Comparison of ENCODE assay signal across 8 cellular contexts in the genomic region with DNA sequence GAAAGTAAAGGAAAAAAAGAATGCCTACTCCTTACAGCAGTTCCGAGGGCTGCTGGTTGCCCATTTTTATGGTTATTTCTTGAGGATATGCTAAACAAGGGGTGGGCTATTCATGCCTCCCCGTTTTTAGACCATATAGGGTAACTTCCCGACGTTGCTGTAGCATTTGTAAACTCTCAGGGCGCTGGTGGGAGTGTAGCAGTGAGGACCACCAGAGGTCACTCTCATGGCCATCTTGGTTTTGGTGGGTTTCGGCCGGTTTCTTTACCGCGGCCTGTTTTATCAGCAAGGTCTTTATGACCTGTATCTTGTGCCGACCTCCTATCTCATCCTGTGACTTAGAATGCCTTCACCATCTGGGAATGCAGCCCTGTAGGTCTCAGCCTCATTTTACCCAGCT. TPM values are rescaled to one million over a fixed set of nuclear protein-coding genes. Genes with fewer than 3 reads are reported as not detected.
DNase-seq lines count a peak whose midpoint lies in the region; ATAC-seq, FAIRE-seq and TF ChIP-seq lines count a peak whose summit lies in the region.
"Not testable (repeated sequence)": the region's sequence is repeated elsewhere in the genome, so short reads cannot be mapped to it uniquely, and the experiment has no call there.
"Had no signal": no experiment of that assay in that cellular context is flagged by ENCODE, and none has a peak within 500 bp of the region (broad histone marks: within the 10 kb centered on the region; RNA-seq: fewer than 3 reads in every experiment).

No MANE protein-coding gene starts in this region.

- H3K4me1 ChIP-seq in HUES6 (ENCODE audit: control insufficient read depth, insufficient read depth, low read length) (peaks cover 19% of the 10 kb centered on the region), H1 (replicated peaks in 1 of 4; ENCODE audit: control insufficient read depth in 3 of 4, insufficient read depth in 4 of 4, low read length in 3 of 4) (peaks cover 8 to 16% (median 15%) of the 10 kb centered on the region in 4 experiments)

- not testable (repeated sequence) for H2BK15ac ChIP-seq in H1 (ENCODE audit: low read length)

- not testable (repeated sequence) for H3K9me3 Mint-ChIP-seq in CD4-positive, alpha-beta T cell; WTC11; activated T-helper 1 cell treated with anti-CD3 and anti-CD28 coated beads, Interleukin-12 subunit alpha, Interleukin-12 subunit beta, Interleukin-2, Interleukin-4 antibody, amounts not matched to agents 30 ng/mL and 10 ng/mL and 1 ng/mL, durations not matched to agents 14 hours and 24 hours and 36 hours; mesothelial cell of epicardium; neural crest cell

- peak overlapping the region; percentile 26; the same call in 1 of the 2 replicates for H2BK5ac ChIP-seq in H1 (ENCODE audit: low read depth, low read length)

- not testable (repeated sequence) for H3K36me3 ChIP-seq in HUES6 (ENCODE audit: control insufficient read depth, insufficient read depth, low read length); H1 (ENCODE audit: control insufficient read depth in 2 of 4, insufficient read depth in 4 of 4, low read length in 3 of 4)

- H2BK20ac ChIP-seq in H1 (ENCODE audit: low read length): 0 out of 2 replicates have a peak overlapping the region, but pooled peaks have one; percentile 43

- 34% methylated on average over 10 of the region's 10 CpGs; no CpG with 5 or more reads in 1 of the 2 experiments for WGBS in H1 (ENCODE audit: extremely low coverage in 1 of 2, insufficient coverage in 1 of 2, insufficient read length in 1 of 2, insufficient replicate concordance in 2 of 2, low coverage in 1 of 2, low lambda C conversion rate in 2 of 2, missing lambda C conversion rate in 1 of 2), 2 experiments

- H3K9ac ChIP-seq in HUES6 (ENCODE audit: low read length); H1 (replicated peaks in 1 of 4; ENCODE audit: extremely low read depth in 1 of 4, low read depth in 3 of 4, low read length in 3 of 4): not testable (repeated sequence)

- not testable (repeated sequence) for H3K79me2 ChIP-seq in H1 (ENCODE audit: control insufficient read depth in 1 of 2, insufficient read depth in 2 of 2, low read length in 2 of 2)

- DNase-seq in CD4-positive, alpha-beta T cell; activated T-helper 1 cell treated with anti-CD3 and anti-CD28 coated beads, Interleukin-12 subunit alpha, Interleukin-12 subunit beta, Interleukin-2, Interleukin-4 antibody, amounts not matched to agents 30 ng/mL and 10 ng/mL and 1 ng/mL, durations not matched to agents 14 hours and 24 hours and 36 hours (ENCODE audit: low spot score); mesothelial cell of epicardium (ENCODE audit: low spot score in 2 of 2, unreplicated experiment in 2 of 2); neural crest cell (ENCODE audit: low read depth, low spot score): not testable (repeated sequence)
- DNase-seq in WTC11 (ENCODE audit: low spot score) (peak; percentile 32), H1 (ENCODE audit: low read depth in 1 of 2, low spot score in 2 of 2) (peak in 1 of 2 experiments; percentile 62)

- H2BK120ac ChIP-seq in H1 (replicated peaks; ENCODE audit: low read depth, low read length): not testable (repeated sequence)

- intact Hi-C loops in CD4-positive, alpha-beta T cell (cut with DNase I, micrococcal nuclease); activated T-helper 1 cell treated with anti-CD3 and anti-CD28 coated beads, Interleukin-12 subunit alpha, Interleukin-12 subunit beta, Interleukin-2, Interleukin-4 antibody, amounts not matched to agents 30 ng/mL and 10 ng/mL and 1 ng/mL, durations not matched to agents 14 hours and 24 hours and 36 hours (cut with micrococcal nuclease): not testable (repeated sequence)

- H3K27me3 ChIP-seq in CD4-positive, alpha-beta T cell (ENCODE audit: control insufficient read depth, insufficient read depth, low read length): not testable (repeated sequence)
- H3K27me3 ChIP-seq in HUES6 (ENCODE audit: control insufficient read depth, insufficient read depth, low read length) (peaks cover 33% of the 10 kb centered on the region), H1 (replicated peaks in 1 of 4; ENCODE audit: control insufficient read depth in 3 of 4, extremely low read depth in 1 of 4, insufficient read depth in 3 of 4, low read length in 3 of 4) (peaks cover 5 to 21% (median 14%) of the 10 kb centered on the region in 4 experiments; a peak in 6 of 7 replicates)

- H2BK12ac ChIP-seq in H1 (ENCODE audit: low read depth, low read length): 0 out of 2 replicates have a peak overlapping the region, but pooled peaks have one; percentile 92

- H3K9me3 ChIP-seq in CD4-positive, alpha-beta T cell (ENCODE audit: control insufficient read depth, low read length); HUES6 (ENCODE audit: control insufficient read depth, insufficient read depth, low read depth, low read length); H1 (ENCODE audit: insufficient read depth in 2 of 2, low read depth in 1 of 2, low read length in 1 of 2): not testable (repeated sequence)

- not testable (repeated sequence) for TF ChIP-seq POLR2A in H1 (IDR thresholded peaks at IDR 0.05; ENCODE audit: control extremely low read depth in 1 of 2, low read depth in 2 of 2, low read length in 2 of 2)

- FAIRE-seq in H1 (lab: Jason Lieb, UNC): not testable (repeated sequence)

- H3K56ac ChIP-seq in H1 (replicated peaks; ENCODE audit: insufficient read length, low read depth, low read length): not testable (repeated sequence)

- not testable (repeated sequence) for TF ChIP-seq CTCF in CD4-positive, alpha-beta T cell (IDR thresholded peaks at IDR 0.05); WTC11 (IDR thresholded peaks at IDR 0.05); mesothelial cell of epicardium (IDR thresholded peaks at IDR 0.05; ENCODE audit: unreplicated experiment); neural crest cell (conservative IDR thresholded peaks at IDR 0.05)
- peak; percentile 22 to 31 (median 23) for TF ChIP-seq CTCF in H1 (IDR thresholded peaks at IDR 0.05; ENCODE audit: control extremely low read depth in 1 of 3, insufficient read depth in 1 of 3, low read depth in 1 of 3, low read length in 3 of 3)

- not testable (repeated sequence) for H3K4ac ChIP-seq in H1 (replicated peaks; ENCODE audit: insufficient read length, low read depth, low read length)

- H4K8ac ChIP-seq in H1 (ENCODE audit: extremely low read depth, insufficient read depth, low read length): not testable (repeated sequence)

- not testable (repeated sequence) for H3K14ac ChIP-seq in H1 (ENCODE audit: insufficient read length)

- not testable (repeated sequence) for TF ChIP-seq EP300 in H1 (IDR thresholded peaks at IDR 0.05; ENCODE audit: borderline replicate concordance in 1 of 2, low read depth in 2 of 2, low read length in 2 of 2)

- peak overlapping the region; percentile 84 for H4K91ac ChIP-seq in H1 (replicated peaks; ENCODE audit: insufficient read length, low read length)

- not testable (repeated sequence) for H3K79me1 ChIP-seq in H1 (ENCODE audit: low read depth, low read length)

- peaks cover 11% of the 10 kb centered on the region; the same call in 1 of the 2 replicates for H3K23me2 ChIP-seq in H1 (ENCODE audit: low read depth, low read length)

- H3K27ac ChIP-seq in CD4-positive, alpha-beta T cell (ENCODE audit: low read depth, low read length); HUES6 (ENCODE audit: low read depth, low read length); H1 (ENCODE audit: low read depth, low read length): not testable (repeated sequence)

- POLR2A ChIA-PET in CD4-positive, alpha-beta T cell (lab: Charles Lee): interaction anchor here (3.4 to 4.6 kb wide), 2 partner anchors 74 to 81 kb away, joined by 36 to 37 read pairs; a partner anchor contains a TSS
- POLR2A ChIA-PET in WTC11 (lab: Charles Lee): not testable (repeated sequence)
- POLR2A ChIA-PET in H1 (lab: Charles Lee; ENCODE audit: partially characterized antibody): interaction anchor here (1.0 to 1.3 kb wide), 2 partner anchors 46 to 80 kb away, joined by 3 read pairs; partner anchors contain the start of gene RFLNB

- H3K4me3 Mint-ChIP-seq in CD4-positive, alpha-beta T cell: peak overlapping the region; percentile 86
- H3K4me3 Mint-ChIP-seq in WTC11: peak overlapping the region; percentile 54
- H3K4me3 Mint-ChIP-seq in activated T-helper 1 cell treated with anti-CD3 and anti-CD28 coated beads, Interleukin-12 subunit alpha, Interleukin-12 subunit beta, Interleukin-2, Interleukin-4 antibody, amounts not matched to agents 30 ng/mL and 10 ng/mL and 1 ng/mL, durations not matched to agents 14 hours and 24 hours and 36 hours: peak overlapping the region; percentile 73
- peak overlapping the region; percentile 23 for H3K4me3 Mint-ChIP-seq in mesothelial cell of epicardium
- H3K4me3 Mint-ChIP-seq in neural crest cell: peak overlapping the region; percentile 81

- CTCF ChIA-PET in CD4-positive, alpha-beta T cell (lab: Charles Lee): interaction anchor here (1.7 kb wide), 1 partner anchor 80 kb away, joined by 14 read pairs; no protein-coding TSS in a partner anchor
- CTCF ChIA-PET in WTC11 (lab: Charles Lee) (interaction anchor here (1.2 to 4.7 kb wide), 4 partner anchors 31 to 208 kb away, joined by 3 to 25 read pairs (median 6); no protein-coding TSS in a partner anchor), H1 (lab: Charles Lee; ENCODE audit: partially characterized antibody) (interaction anchor here (1.4 to 2.1 kb wide), 4 partner anchors 19 to 81 kb away, joined by 3 to 12 read pairs (median 7); a partner anchor contains a TSS)

- H4K5ac ChIP-seq in H1 (ENCODE audit: insufficient read length, low read depth, low read length): not testable (repeated sequence)

- H3K23ac ChIP-seq in H1 (ENCODE audit: insufficient read length): not testable (repeated sequence)

- H3K27me3 Mint-ChIP-seq in CD4-positive, alpha-beta T cell; activated T-helper 1 cell treated with anti-CD3 and anti-CD28 coated beads, Interleukin-12 subunit alpha, Interleukin-12 subunit beta, Interleukin-2, Interleukin-4 antibody, amounts not matched to agents 30 ng/mL and 10 ng/mL and 1 ng/mL, durations not matched to agents 14 hours and 24 hours and 36 hours (ENCODE audit: insufficient read depth): not testable (repeated sequence)
- H3K27me3 Mint-ChIP-seq in WTC11 (ENCODE audit: low read depth) (peaks cover 26% of the 10 kb centered on the region), mesothelial cell of epicardium (ENCODE audit: low read depth) (peaks cover 34% of the 10 kb centered on the region), neural crest cell (ENCODE audit: low read depth) (peaks cover 32% of the 10 kb centered on the region)

- not testable (repeated sequence) for H3K18ac ChIP-seq in H1 (ENCODE audit: extremely low read depth, low read length)

- peak in 1 of 2 experiments; percentile 11; a peak in 2 of 4 replicates for TF ChIP-seq RAD21 in H1 (IDR thresholded peaks at IDR 0.05 in 1 of 2, conservative IDR thresholded peaks at IDR 0.05 in 1 of 2; ENCODE audit: low read depth in 2 of 2, low read length in 2 of 2)

- peaks cover 25% of the 10 kb centered on the region for H3K36me3 Mint-ChIP-seq in CD4-positive, alpha-beta T cell (ENCODE audit: low read depth)
- not testable (repeated sequence) for H3K36me3 Mint-ChIP-seq in WTC11; activated T-helper 1 cell treated with anti-CD3 and anti-CD28 coated beads, Interleukin-12 subunit alpha, Interleukin-12 subunit beta, Interleukin-2, Interleukin-4 antibody, amounts not matched to agents 30 ng/mL and 10 ng/mL and 1 ng/mL, durations not matched to agents 14 hours and 24 hours and 36 hours (ENCODE audit: low read depth); mesothelial cell of epicardium; neural crest cell (ENCODE audit: low read depth)

- peak overlapping the region; percentile 65; the same call in 1 of the 2 replicates for H3K4me3 ChIP-seq in HUES6 (ENCODE audit: low read depth, low read length)
- peak overlapping the region in 1 of 4 experiments; percentile 64; a peak in 2 of 8 replicates for H3K4me3 ChIP-seq in H1 (ENCODE audit: extremely low read depth in 1 of 4, insufficient read depth in 2 of 4, low read depth in 3 of 4, low read length in 4 of 4)

- H3K4me2 ChIP-seq in H1 (ENCODE audit: insufficient read depth in 1 of 2, low read depth in 2 of 2, low read length in 2 of 2): peak overlapping the region; percentile 70 to 79; a peak in 3 of 4 replicates

- peak overlapping the region; percentile 96; the same call in 1 of the 2 replicates for H2AK5ac ChIP-seq in H1 (ENCODE audit: low read depth, low read length)

- H4K20me1 ChIP-seq in H1 (replicated peaks in 1 of 2; ENCODE audit: control insufficient read depth in 1 of 2, insufficient read depth in 2 of 2, low read length in 2 of 2): not testable (repeated sequence)

- H3K4me1 Mint-ChIP-seq in CD4-positive, alpha-beta T cell (ENCODE audit: low read depth): peaks cover 25% of the 10 kb centered on the region
- H3K4me1 Mint-ChIP-seq in WTC11: peaks cover 16% of the 10 kb centered on the region
- peaks cover 27% of the 10 kb centered on the region for H3K4me1 Mint-ChIP-seq in activated T-helper 1 cell treated with anti-CD3 and anti-CD28 coated beads, Interleukin-12 subunit alpha, Interleukin-12 subunit beta, Interleukin-2, Interleukin-4 antibody, amounts not matched to agents 30 ng/mL and 10 ng/mL and 1 ng/mL, durations not matched to agents 14 hours and 24 hours and 36 hours (ENCODE audit: low read depth)
- peaks cover 15% of the 10 kb centered on the region for H3K4me1 Mint-ChIP-seq in mesothelial cell of epicardium
- H3K4me1 Mint-ChIP-seq in neural crest cell: peaks cover 14% of the 10 kb centered on the region

- H3K27ac Mint-ChIP-seq in CD4-positive, alpha-beta T cell: peak overlapping the region; percentile 88
- H3K27ac Mint-ChIP-seq in WTC11: peak overlapping the region; percentile 26; the same call in 1 of the 2 replicates
- not testable (repeated sequence) for H3K27ac Mint-ChIP-seq in activated T-helper 1 cell treated with anti-CD3 and anti-CD28 coated beads, Interleukin-12 subunit alpha, Interleukin-12 subunit beta, Interleukin-2, Interleukin-4 antibody, amounts not matched to agents 30 ng/mL and 10 ng/mL and 1 ng/mL, durations not matched to agents 14 hours and 24 hours and 36 hours; mesothelial cell of epicardium; neural crest cell (ENCODE audit: unreplicated experiment)

- not testable (repeated sequence) for ATAC-seq in CD4-positive, alpha-beta T cell (ENCODE audit: poor library complexity)
- ATAC-seq in WTC11: peak; percentile 28

- H2AFZ ChIP-seq in H1 (ENCODE audit: low read length): 0 out of 2 replicates have a peak overlapping the region, but pooled peaks have one; percentile 37

RNA-seq across cellular contexts. Expression of gene RFLNB, which starts 46.7 kb away (rescaled TPM):
- 10 to 100 TPM; 28.5 to 28.7 TPM for total RNA-seq in CD4-positive, alpha-beta T cell
- total RNA-seq in WTC11 (2021) (16.0 to 19.4 TPM (median 18.4 TPM) in 3 replicates), mesothelial cell of epicardium (12.6 to 14.9 TPM (median 13.5 TPM) in 3 replicates), neural crest cell (11.5 and 12.5 TPM in 2 replicates)
- 111 and 112 TPM in 2 replicates for total RNA-seq in activated T-helper 1 cell treated with anti-CD3 and anti-CD28 coated beads, Interleukin-12 subunit alpha, Interleukin-12 subunit beta, Interleukin-2, Interleukin-4 antibody, amounts not matched to agents 30 ng/mL and 10 ng/mL and 1 ng/mL, durations not matched to agents 14 hours and 24 hours and 36 hours
- total RNA-seq in H1 (2021; fragmentation: NEBNext Ultra II Directional; extraction: Animal tissue kit (Norgen Biotek cat#: 25700)): 56.5 and 58.4 TPM in 2 replicates
- polyA plus RNA-seq in H1 (2011; rRNA removed): 9.4 and 11.6 TPM in 2 replicates
- polyA plus RNA-seq in H1 (2011; cell fraction: cytosol; rRNA removed): 10.8 TPM
- polyA plus RNA-seq in H1 (2011; cell fraction: nucleus; rRNA removed): 9.3 TPM
- polyA plus RNA-seq in H1 (2012, experiment 1 of 2): 22.5 to 28.3 TPM (median 25.2 TPM) in 4 replicates
- 23.8 TPM for polyA plus RNA-seq in H1 (2012, experiment 2 of 2)
- polyA plus RNA-seq in H1 (2013, experiment 1 of 2): 42.9 TPM
- 45.8 TPM for polyA plus RNA-seq in H1 (2013, experiment 2 of 2)
- polyA minus RNA-seq in H1 (2011; rRNA and poly(A)+ RNA removed): 8.4 and 9.3 TPM in 2 replicates
- polyA minus RNA-seq in H1 (2011; cell fraction: cytosol; rRNA and poly(A)+ RNA removed): 13.5 TPM
- 6.2 TPM for polyA minus RNA-seq in H1 (2011; cell fraction: nucleus; rRNA and poly(A)+ RNA removed)
- total RNA-seq: HT-29 had no signal

Comparison
In these comparisons a context has a peak if more than half of its experiments do, and no peak if none do; other contexts are left out.
1. H3K4me3 Mint-ChIP-seq: peak in every context shown above with its lines; median percentile 86 in CD4-positive, alpha-beta T cell; 81 in neural crest cell; 73 in activated T-helper 1 cell treated with anti-CD3 and anti-CD28 coated beads, Interleukin-12 subunit alpha, Interleukin-12 subunit beta, Interleukin-2, Interleukin-4 antibody, amounts not matched to agents 30 ng/mL and 10 ng/mL and 1 ng/mL, durations not matched to agents 14 hours and 24 hours and 36 hours; 54 in WTC11; 23 in mesothelial cell of epicardium.